ENCODE assay signal across 8 cellular contexts in genomic region chr1:78114034-78114956, GRCh38.
A peak's percentile ranks its signal among the peaks of the same experiment; 100 is the strongest.
DNase-seq lines count a peak whose midpoint lies in the region; ATAC-seq and TF ChIP-seq lines count a peak whose summit lies in the region.

No MANE protein-coding gene starts in this region.

- no TSS peak for BruUV-seq in A673 (replicated peaks; lab: Mats Ljungman, UMichigan)

- no peak overlapping the region for H3K27ac ChIP-seq in A673 (ENCODE audit: low read depth, low read length, poor library complexity, severe bottlenecking)

- H3K9me3 Mint-ChIP-seq in brain: peaks cover 0 to 1% (median 0%) of the 10 kb centered on the region in 5 experiments

- H3K9me3 ChIP-seq in A673 (ENCODE audit: low read depth, low read length, poor library complexity, severe bottlenecking): no peaks in the 10 kb centered on the region

- no peaks in the 10 kb centered on the region for H3K36me3 ChIP-seq in A673 (ENCODE audit: insufficient read depth, low read length, poor library complexity, severe bottlenecking)

- CTCF ChIA-PET in A673 (lab: Charles Lee): interaction anchor here (0.6 to 1.5 kb wide), 8 partner anchors 9 to 1426 kb away, joined by 3 to 7 read pairs (median 4); partner anchors contain the start of genes DNAJB4 and FUBP1

- intact Hi-C loops in A673 (cut with micrococcal nuclease; ENCODE audit: unreplicated experiment): loop anchor here (1.0 to 10.0 kb wide), 7 partner anchors 138 to 1959 kb away; no protein-coding TSS in a partner anchor

- TF ChIP-seq CTCF in A673 (conservative IDR thresholded peaks at IDR 0.05; ENCODE audit: low read depth, low read length) (peak; percentile 96), brain (conservative IDR thresholded peaks at IDR 0.05) (peak; percentile 98 to 100)

- no peak overlapping the region for H3K4me3 Mint-ChIP-seq in brain

- peaks cover 5% of the 10 kb centered on the region for H3K4me1 Mint-ChIP-seq in brain

- H3K36me3 Mint-ChIP-seq in brain: no peaks in the 10 kb centered on the region

- H3K27me3 Mint-ChIP-seq in brain: peaks cover 3% of the 10 kb centered on the region

- H3K4me1 ChIP-seq in A673 (ENCODE audit: insufficient read depth, low read length, poor library complexity, severe bottlenecking): no peaks in the 10 kb centered on the region

- H3K27me3 ChIP-seq in A673 (replicated peaks; ENCODE audit: insufficient read depth, low read depth, low read length, poor library complexity): no peaks in the 10 kb centered on the region

- POLR2A ChIA-PET in A673 (lab: Charles Lee; ENCODE audit: low non-redundant PET): no interaction called here

- ATAC-seq in GM18502 (IDR thresholded peaks at IDR 0.05; ENCODE audit: poor library complexity, unreplicated experiment) (peak; percentile 93), HG02884 (IDR thresholded peaks at IDR 0.05; ENCODE audit: unreplicated experiment) (peak; percentile 88)

- H3K27ac Mint-ChIP-seq in brain: peak overlapping the region in 1 of 5 experiments; percentile 34

- DNase-seq in A673 (ENCODE audit: low spot score) (peak; percentile 82), NCI-H146 (lab: John Stamatoyannopoulos, UW) (peak; percentile 63), T-helper 1 cell (peak in 4 of 5 donors; percentile 21 to 54 (median 38)), iPS-NIHi11 (ENCODE audit: low spot score) (peak; percentile 66)
- DNase-seq in stimulated activated CD4-positive, alpha-beta T cell treated with anti-CD3 and anti-CD28 coated beads, Interleukin-15, amount 100 ng/mL, for 48 hours (ENCODE audit: low read depth in 2 of 2): peak; percentile 14 to 35

- H3K4me3 ChIP-seq in A673 (ENCODE audit: low read depth, low read length, poor library complexity, severe bottlenecking): no peak overlapping the region

Comparison
In these comparisons a context has a peak if more than half of its experiments do, and no peak if none do; other contexts are left out.
1. DNase-seq: peak in every context shown above with its lines; median percentile 82 in A673; 66 in iPS-NIHi11; 63 in NCI-H146; 38 in T-helper 1 cell; 24 in stimulated activated CD4-positive, alpha-beta T cell treated with anti-CD3 and anti-CD28 coated beads, Interleukin-15, amount 100 ng/mL, for 48 hours.